ENCODE assay signal across 10 cellular contexts in the genomic region with DNA sequence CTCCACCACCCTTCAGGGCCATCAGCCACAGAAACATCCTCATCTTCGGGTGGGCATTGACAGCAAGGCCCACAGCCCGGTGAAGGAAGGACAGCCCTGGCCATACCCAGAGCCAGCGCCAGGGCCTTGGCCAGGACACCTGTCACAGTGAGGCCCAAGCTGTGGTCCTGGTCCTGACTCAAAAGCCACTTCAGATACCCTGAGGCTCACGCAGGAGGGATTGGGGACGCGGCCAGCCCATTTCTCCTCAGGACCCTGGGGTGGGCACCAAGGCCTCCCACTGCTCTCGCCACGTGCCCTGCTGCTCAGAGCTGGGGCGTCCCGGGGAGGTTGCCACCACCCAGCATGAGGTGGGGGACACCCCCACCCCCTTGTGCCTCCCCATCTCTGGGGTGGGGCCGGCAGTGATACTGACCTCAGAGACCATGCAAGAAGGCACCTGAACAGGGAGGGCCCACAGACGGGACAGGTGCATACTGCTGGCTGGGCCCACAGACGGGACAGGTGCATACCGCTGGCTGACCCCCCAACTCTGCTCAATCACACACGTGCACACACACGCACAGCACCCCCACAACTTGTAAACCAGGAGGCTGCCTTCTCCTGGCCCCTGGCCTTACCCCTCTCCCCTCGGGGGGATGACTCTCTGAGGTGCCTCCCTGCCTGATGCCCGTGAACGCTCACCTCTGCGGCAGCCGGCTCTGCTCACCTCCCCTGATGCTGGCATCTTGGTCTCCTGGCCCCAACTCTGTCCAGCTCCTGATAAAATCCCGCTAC. TPM values are rescaled to one million over a fixed set of nuclear protein-coding genes. Genes with fewer than 3 reads are reported as not detected.
DNase-seq lines count a peak whose midpoint lies in the region; ATAC-seq and TF ChIP-seq lines count a peak whose summit lies in the region.
"Had no signal": no experiment of that assay in that cellular context is flagged by ENCODE, and none has a peak within 500 bp of the region (broad histone marks: within the 10 kb centered on the region; RNA-seq: fewer than 3 reads in every experiment).

No MANE protein-coding gene starts in this region.

- H3F3A ChIP-seq in neural progenitor cell (ENCODE audit: low read depth) = no peaks in the 10 kb centered on the region

- H3K9me3 Mint-ChIP-seq in CD8-positive, alpha-beta T cell = no peaks in the 10 kb centered on the region
- H3K9me3 Mint-ChIP-seq in effector memory CD8-positive, alpha-beta T cell = no peaks in the 10 kb centered on the region
- no peaks in the 10 kb centered on the region for H3K9me3 Mint-ChIP-seq in neural progenitor cell

- no peak overlapping the region for H3K27ac ChIP-seq in CD8-positive, alpha-beta T cell (ENCODE audit: low read depth, low read length)
- H3K27ac ChIP-seq in Peyer's patch (peak overlapping the region; percentile 81 to 94 (median 86)), rectal smooth muscle tissue (ENCODE audit: low read depth, low read length) (peak overlapping the region; percentile 84), neural progenitor cell (no peak overlapping the region)

- H2AFZ ChIP-seq in neural progenitor cell (replicated peaks) = no peak overlapping the region

- H3K27me3 Mint-ChIP-seq in CD8-positive, alpha-beta T cell (ENCODE audit: low read depth) = no peaks in the 10 kb centered on the region
- no peaks in the 10 kb centered on the region for H3K27me3 Mint-ChIP-seq in effector memory CD8-positive, alpha-beta T cell
- peaks cover 3% of the 10 kb centered on the region for H3K27me3 Mint-ChIP-seq in neural progenitor cell (ENCODE audit: insufficient read depth, low read depth)

- ATAC-seq in CD8-positive, alpha-beta T cell = no peak
- no peak for ATAC-seq in effector memory CD8-positive, alpha-beta T cell (replicated peaks)
- no peak for ATAC-seq in GM19395 (IDR thresholded peaks at IDR 0.05; ENCODE audit: unreplicated experiment)
- no peak for ATAC-seq in GM19351 (IDR thresholded peaks at IDR 0.05; ENCODE audit: unreplicated experiment)

- no peaks in the 10 kb centered on the region for H3K79me2 ChIP-seq in neural progenitor cell (ENCODE audit: low read depth)

- no peaks in the 10 kb centered on the region for H3K9me3 ChIP-seq in CD8-positive, alpha-beta T cell (ENCODE audit: low read length)
- H3K9me3 ChIP-seq in Peyer's patch = no peaks in the 10 kb centered on the region
- no peaks in the 10 kb centered on the region for H3K9me3 ChIP-seq in neural progenitor cell (ENCODE audit: low read depth)
- H3K9me3 ChIP-seq: mucosa of descending colon had no signal

- H3K9ac ChIP-seq in rectal smooth muscle tissue (ENCODE audit: low read length) (no peak overlapping the region), neural progenitor cell (no peak overlapping the region)

- POLR2A ChIA-PET in CD8-positive, alpha-beta T cell (lab: Charles Lee) = no interaction called here

- no peak for TF ChIP-seq POLR2A in Peyer's patch (IDR thresholded peaks at IDR 0.05)

- no peak for TF ChIP-seq CTCF in CD8-positive, alpha-beta T cell (IDR thresholded peaks at IDR 0.05)
- TF ChIP-seq CTCF in Peyer's patch (IDR thresholded peaks at IDR 0.05) (no peak), neural progenitor cell (IDR thresholded peaks at IDR 0.05) (no peak)

- peaks cover 16% of the 10 kb centered on the region for H3K36me3 Mint-ChIP-seq in CD8-positive, alpha-beta T cell
- peaks cover 100% of the 10 kb centered on the region for H3K36me3 Mint-ChIP-seq in effector memory CD8-positive, alpha-beta T cell (ENCODE audit: insufficient read depth)
- H3K36me3 Mint-ChIP-seq in neural progenitor cell = peaks cover 3% of the 10 kb centered on the region

- CTCF ChIA-PET in CD8-positive, alpha-beta T cell (lab: Charles Lee) = interaction anchor here (1.3 kb wide), 1 partner anchor 16 kb away, joined by 3 read pairs; no protein-coding TSS in a partner anchor

- intact Hi-C loops in CD8-positive, alpha-beta T cell (cut with DNase I, micrococcal nuclease) = no loop called here

- no peaks in the 10 kb centered on the region for H3K27me3 ChIP-seq in CD8-positive, alpha-beta T cell (ENCODE audit: insufficient read depth, low read length)
- H3K27me3 ChIP-seq in Peyer's patch = no peaks in the 10 kb centered on the region
- no peaks in the 10 kb centered on the region for H3K27me3 ChIP-seq in rectal smooth muscle tissue (ENCODE audit: control insufficient read depth, insufficient read depth, low read length)
- no peaks in the 10 kb centered on the region for H3K27me3 ChIP-seq in neural progenitor cell

- H4K20me1 ChIP-seq in neural progenitor cell (ENCODE audit: low read depth) = no peaks in the 10 kb centered on the region

- H3K4me2 ChIP-seq in neural progenitor cell = no peak overlapping the region

- H3K36me3 ChIP-seq in CD8-positive, alpha-beta T cell (ENCODE audit: insufficient read depth, low read length) = no peaks in the 10 kb centered on the region
- H3K36me3 ChIP-seq in Peyer's patch (peaks cover 0 to 10% (median 0%) of the 10 kb centered on the region in 3 donors), rectal smooth muscle tissue (ENCODE audit: control insufficient read depth, insufficient read depth, low read length) (no peaks in the 10 kb centered on the region), neural progenitor cell (no peaks in the 10 kb centered on the region)

- no peak overlapping the region for H3K4me3 ChIP-seq in CD8-positive, alpha-beta T cell (ENCODE audit: low read depth, low read length)
- H3K4me3 ChIP-seq in Peyer's patch = peak overlapping the region in 1 of 4 donors; percentile 27
- no peak overlapping the region for H3K4me3 ChIP-seq in rectal smooth muscle tissue (ENCODE audit: low read length)
- H3K4me3 ChIP-seq in neural progenitor cell = no peak overlapping the region
- H3K4me3 ChIP-seq: mucosa of descending colon had no signal

- DNase-seq in CD8-positive, alpha-beta T cell = no peak
- DNase-seq in Peyer's patch (no peak), neural progenitor cell (ENCODE audit: low spot score) (no peak)
- DNase-seq in effector memory CD8-positive, alpha-beta T cell = no peak
- DNase-seq in effector CD8-positive, alpha-beta T cell (lab: John Stamatoyannopoulos, UW) = no peak
- DNase-seq: MV-4-11 had no signal

- H3K27ac Mint-ChIP-seq in CD8-positive, alpha-beta T cell = peak overlapping the region; percentile 93
- peak overlapping the region; percentile 96 to 98 for H3K27ac Mint-ChIP-seq in effector memory CD8-positive, alpha-beta T cell
- H3K27ac Mint-ChIP-seq in neural progenitor cell = no peak overlapping the region

- peak overlapping the region; percentile 77 for H3K4me3 Mint-ChIP-seq in CD8-positive, alpha-beta T cell
- peak overlapping the region; percentile 80 to 90 for H3K4me3 Mint-ChIP-seq in effector memory CD8-positive, alpha-beta T cell
- no peak overlapping the region for H3K4me3 Mint-ChIP-seq in neural progenitor cell

- H3K4me1 Mint-ChIP-seq in CD8-positive, alpha-beta T cell (ENCODE audit: low read depth) = peaks cover 42% of the 10 kb centered on the region
- H3K4me1 Mint-ChIP-seq in effector memory CD8-positive, alpha-beta T cell (ENCODE audit: low read depth in 2 of 2) = peaks cover 33 to 48% of the 10 kb centered on the region in 2 donors
- peaks cover 35% of the 10 kb centered on the region for H3K4me1 Mint-ChIP-seq in neural progenitor cell

- H3K4me1 ChIP-seq in CD8-positive, alpha-beta T cell (ENCODE audit: insufficient read depth, low read length) = peaks cover 42% of the 10 kb centered on the region
- H3K4me1 ChIP-seq in Peyer's patch (peaks cover 6 to 50% (median 16%) of the 10 kb centered on the region in 4 donors), rectal smooth muscle tissue (ENCODE audit: control insufficient read depth, insufficient read depth, low read length) (peaks cover 40% of the 10 kb centered on the region), neural progenitor cell (peaks cover 8% of the 10 kb centered on the region)

RNA-seq across cellular contexts. Expression of gene SLC7A5, which starts 14.2 kb away (rescaled TPM):
- total RNA-seq in CD8-positive, alpha-beta T cell = 100 to 1,000 TPM; 359 to 369 TPM
- total RNA-seq in Peyer's patch (1 to 10 TPM; 3.2 to 4.7 (median 3.9) TPM), neural progenitor cell (ENCODE audit: low replicate concordance) (2.8 and 8.8 TPM in 2 replicates)

Comparison
In these comparisons a context has a peak if more than half of its experiments do, and no peak if none do; other contexts are left out.
1. H3K27ac ChIP-seq: peak in Peyer's patch (4 of 4) and rectal smooth muscle tissue (single experiment); none in CD8-positive, alpha-beta T cell (single experiment) and neural progenitor cell (single experiment).
2. RNA of gene SLC7A5, which starts 14.2 kb away (total RNA-seq): 359 to 369 TPM in CD8-positive, alpha-beta T cell; 3.2 to 4.7 TPM in Peyer's patch and 2.8 to 8.8 TPM in neural progenitor cell; every median in the first group is over 10 times any median in the second.